ENCODE assay signal across 8 cellular contexts in the genomic region with DNA sequence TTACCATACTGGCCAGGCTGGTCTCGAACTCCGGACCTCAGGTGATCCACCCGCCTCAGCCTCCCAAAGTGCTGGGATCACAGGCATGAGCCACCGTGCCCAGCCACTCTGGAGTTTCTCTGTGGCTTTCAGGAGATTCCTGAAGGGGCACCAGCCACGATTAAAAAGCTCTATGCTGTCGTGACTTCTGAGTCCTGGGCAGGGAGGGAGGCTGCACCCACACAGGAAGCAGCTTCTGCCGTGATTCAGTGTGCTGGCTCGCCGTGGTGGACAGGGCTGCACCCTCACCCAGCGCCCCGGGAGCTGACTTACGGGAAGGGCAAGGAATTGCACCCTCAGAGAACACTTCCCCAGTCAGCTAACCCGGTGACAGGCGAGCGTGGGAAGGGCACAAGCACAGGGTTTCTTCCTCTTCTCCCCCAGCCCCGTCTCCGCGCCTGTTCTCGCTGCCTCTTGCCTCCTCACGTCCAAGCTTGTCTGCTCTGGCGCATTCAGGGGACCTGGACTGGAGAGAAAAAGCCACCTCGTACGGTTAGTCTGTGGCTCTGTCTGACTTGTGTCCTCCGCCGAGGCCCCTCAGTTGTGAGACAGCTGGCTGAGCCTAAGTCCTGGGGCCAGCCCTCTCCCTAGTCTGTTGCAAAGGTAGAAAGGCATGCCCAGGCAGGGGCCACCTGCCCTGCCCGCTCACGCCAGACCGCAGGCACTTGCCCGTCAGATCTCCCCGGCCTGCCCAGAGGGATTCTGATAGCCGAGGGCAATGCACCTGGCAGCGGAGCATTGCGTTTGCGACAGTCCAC.
DNase-seq lines count a peak whose midpoint lies in the region; ATAC-seq and TF ChIP-seq lines count a peak whose summit lies in the region.

No MANE protein-coding gene starts in this region.

- peak in 2 of 4 donors; percentile 29 to 61 for TF ChIP-seq EP300 in upper lobe of left lung (IDR thresholded peaks at IDR 0.05)

- H3K4me1 ChIP-seq in adipocyte (ENCODE audit: control insufficient read depth, insufficient read depth, low read length) (peaks cover 49% of the 10 kb centered on the region), upper lobe of left lung (peaks cover 13 to 42% (median 39%) of the 10 kb centered on the region in 4 donors)

- peak overlapping the region; percentile 53 for H3K9ac ChIP-seq in adipocyte (ENCODE audit: low read length)

- TF ChIP-seq POLR2A in upper lobe of left lung (IDR thresholded peaks at IDR 0.05) = peak in 1 of 4 donors; percentile 40

- H3K4me3 ChIP-seq in adipocyte (ENCODE audit: low read length) (peak overlapping the region; percentile 31), upper lobe of left lung (peak overlapping the region in 1 of 4 donors; percentile 15)

- H3K9me3 ChIP-seq in adipocyte (ENCODE audit: control insufficient read depth, low read length) (no peaks in the 10 kb centered on the region), upper lobe of left lung (no peaks in the 10 kb centered on the region)

- 54 to 56% methylated on average over 24 to 31 of the region's 34 CpGs for WGBS in upper lobe of left lung, 2 donors

- DNase-seq in activated CD4-positive, alpha-beta T cell treated with anti-CD3 and anti-CD28 coated beads for 48 hours = peak; percentile 24
- DNase-seq in activated CD4-positive, alpha-beta T cell treated with anti-CD3 and anti-CD28 coated beads for 4 hours = no peak
- DNase-seq in adipocyte (ENCODE audit: low read depth) (peak; percentile 88), left colon (peak; percentile 78 to 81), upper lobe of left lung (peak; percentile 80 to 85)

- H3K36me3 ChIP-seq in adipocyte (ENCODE audit: control insufficient read depth, insufficient read depth, low read length, severe bottlenecking) (no peaks in the 10 kb centered on the region), upper lobe of left lung (no peaks in the 10 kb centered on the region)

- peak in 1 of 6 experiments; percentile 4 for TF ChIP-seq CTCF in upper lobe of left lung (IDR thresholded peaks at IDR 0.05)

- H3K27me3 ChIP-seq in adipocyte (replicated peaks; ENCODE audit: control insufficient read depth, insufficient read depth, low read length) (no peaks in the 10 kb centered on the region), upper lobe of left lung (peaks cover 0 to 6% (median 0%) of the 10 kb centered on the region in 4 donors)

- intact Hi-C loops in left colon (cut with DNase I, micrococcal nuclease) = no loop called here

- H3K27ac ChIP-seq in upper lobe of left lung = peak overlapping the region; percentile 55 to 75 (median 62)

- peak; percentile 31 for ATAC-seq in left colon
- peak; percentile 29 to 76 for ATAC-seq in upper lobe of left lung (ENCODE audit: low FRiP score in 2 of 2)
- no peak for ATAC-seq in GM21619 (IDR thresholded peaks at IDR 0.05; ENCODE audit: unreplicated experiment)
- no peak for ATAC-seq in GM21786 (IDR thresholded peaks at IDR 0.05; ENCODE audit: unreplicated experiment)
- ATAC-seq in HG02798 (IDR thresholded peaks at IDR 0.05; ENCODE audit: poor library complexity, unreplicated experiment) = no peak

Comparison
In these comparisons a context has a peak if more than half of its experiments do, and no peak if none do; other contexts are left out.
1. DNase-seq: peak in activated CD4-positive, alpha-beta T cell treated with anti-CD3 and anti-CD28 coated beads for 48 hours (single experiment), adipocyte (single experiment), left colon (2 of 2) and upper lobe of left lung (2 of 2); none in activated CD4-positive, alpha-beta T cell treated with anti-CD3 and anti-CD28 coated beads for 4 hours (0 of 2).
2. ATAC-seq: peak in left colon (single experiment) and upper lobe of left lung (2 of 2); none in GM21619 (single experiment), GM21786 (single experiment) and HG02798 (single experiment).